Comparison of ENCODE assay signal across 20 cellular contexts in genomic region chr19:20397292-20397691, GRCh38.
"Had no signal": no experiment of that assay in that cellular context is flagged by ENCODE, and none has a peak within 500 bp of the region (broad histone marks: within the 10 kb centered on the region; RNA-seq: fewer than 3 reads in every experiment).

No MANE protein-coding gene starts in this region.

- H3K4me3 ChIP-seq: colonic mucosa, hepatocyte, lung, thyroid gland, upper lobe of left lung, uterus had no signal

- H3K4me1 ChIP-seq: colonic mucosa, parathyroid adenoma, thyroid gland, upper lobe of left lung, uterus had no signal

- H3K27ac ChIP-seq: colonic mucosa, hepatocyte, parathyroid adenoma, thyroid gland, upper lobe of left lung, uterus had no signal

- H3K4me2 ChIP-seq: hepatocyte had no signal

- H3K79me2 ChIP-seq: hepatocyte, parathyroid adenoma had no signal

- ATAC-seq: left colon; left ventricle myocardium superior; sciatic nerve; stimulated activated naive B cell treated with anti-CD40 and anti-IgM and Interleukin-4, amounts not matched to agents 10 μg/mL and 1 μg/mL and 100 μg/mL, for 72 hours; stimulated activated naive CD8-positive, alpha-beta T cell treated with anti-CD3 and anti-CD28 coated beads, Interleukin-15, amount 100 ng/mL, for 72 hours had no signal

- H2AFZ ChIP-seq: hepatocyte, parathyroid adenoma had no signal

- H3K9ac ChIP-seq: parathyroid adenoma had no signal

- H3K27me3 ChIP-seq: colonic mucosa, hepatocyte, thyroid gland, upper lobe of left lung, uterus had no signal

- H3K9me3 ChIP-seq: thyroid gland had no signal

- DNase-seq: colonic mucosa; dermis blood vessel endothelial cell; foreskin melanocyte; head of caudate nucleus; left colon; left ventricle myocardium superior; mesendoderm; naive B cell; stimulated activated CD4-positive, alpha-beta T cell treated with anti-CD3 and anti-CD28 coated beads, Interleukin-2, amount 100 ng/mL, for 24 hours; stimulated activated CD4-positive, alpha-beta T cell treated with anti-CD3 and anti-CD28 coated beads, Interleukin-4, amount 100 ng/mL, for 4 hours; stimulated activated naive B cell treated with anti-CD40 and anti-IgM and Interleukin-4, amounts not matched to agents 10 μg/mL and 1 μg/mL and 100 μg/mL, for 72 hours; stimulated activated naive CD8-positive, alpha-beta T cell treated with anti-CD3 and anti-CD28 coated beads, Interleukin-15, amount 100 ng/mL, for 72 hours; substantia nigra; thyroid gland; upper lobe of left lung; uterus had no signal

- H3K36me3 ChIP-seq: colonic mucosa, thyroid gland, upper lobe of left lung, uterus had no signal
